Comparison of ENCODE assay signal across 1 cellular context in the genomic region with DNA sequence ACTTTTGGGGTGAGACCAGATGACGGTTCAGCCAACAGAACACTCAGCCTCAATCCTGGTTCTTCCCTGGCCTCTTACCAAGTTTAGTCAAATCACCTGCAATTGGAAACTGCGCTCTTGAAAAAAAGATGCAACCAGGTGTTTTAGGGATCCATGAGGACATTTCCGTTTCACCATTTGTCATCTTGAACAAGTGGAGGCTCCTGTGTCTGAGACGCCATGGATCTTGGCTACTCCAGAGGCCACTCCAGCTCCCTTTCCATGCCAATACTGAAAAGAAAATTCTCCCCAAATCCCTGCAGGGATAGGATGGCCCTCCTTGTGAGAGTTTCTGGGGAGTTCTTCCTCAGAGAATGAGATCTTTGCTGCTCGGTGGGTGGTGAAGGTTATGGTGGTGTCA.
TF ChIP-seq lines count a peak whose summit lies in the region.

No MANE protein-coding gene starts in this region.

TF ChIP-seq in SK-N-SH treated with all-trans-retinoic acid at 6 μM for 48 hours, 23 proteins besides CTCF, POLR2A, EP300 and RAD21 (continued from another document):
- TF ChIP-seq, protein P1, sequence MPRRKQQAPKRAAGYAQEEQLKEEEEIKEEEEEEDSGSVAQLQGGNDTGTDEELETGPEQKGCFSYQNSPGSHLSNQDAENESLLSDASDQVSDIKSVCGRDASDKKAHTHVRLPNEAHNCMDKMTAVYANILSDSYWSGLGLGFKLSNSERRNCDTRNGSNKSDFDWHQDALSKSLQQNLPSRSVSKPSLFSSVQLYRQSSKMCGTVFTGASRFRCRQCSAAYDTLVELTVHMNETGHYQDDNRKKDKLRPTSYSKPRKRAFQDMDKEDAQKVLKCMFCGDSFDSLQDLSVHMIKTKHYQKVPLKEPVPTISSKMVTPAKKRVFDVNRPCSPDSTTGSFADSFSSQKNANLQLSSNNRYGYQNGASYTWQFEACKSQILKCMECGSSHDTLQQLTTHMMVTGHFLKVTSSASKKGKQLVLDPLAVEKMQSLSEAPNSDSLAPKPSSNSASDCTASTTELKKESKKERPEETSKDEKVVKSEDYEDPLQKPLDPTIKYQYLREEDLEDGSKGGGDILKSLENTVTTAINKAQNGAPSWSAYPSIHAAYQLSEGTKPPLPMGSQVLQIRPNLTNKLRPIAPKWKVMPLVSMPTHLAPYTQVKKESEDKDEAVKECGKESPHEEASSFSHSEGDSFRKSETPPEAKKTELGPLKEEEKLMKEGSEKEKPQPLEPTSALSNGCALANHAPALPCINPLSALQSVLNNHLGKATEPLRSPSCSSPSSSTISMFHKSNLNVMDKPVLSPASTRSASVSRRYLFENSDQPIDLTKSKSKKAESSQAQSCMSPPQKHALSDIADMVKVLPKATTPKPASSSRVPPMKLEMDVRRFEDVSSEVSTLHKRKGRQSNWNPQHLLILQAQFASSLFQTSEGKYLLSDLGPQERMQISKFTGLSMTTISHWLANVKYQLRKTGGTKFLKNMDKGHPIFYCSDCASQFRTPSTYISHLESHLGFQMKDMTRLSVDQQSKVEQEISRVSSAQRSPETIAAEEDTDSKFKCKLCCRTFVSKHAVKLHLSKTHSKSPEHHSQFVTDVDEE (CRISPR knock-in tag; IDR thresholded peaks at IDR 0.05), result no peak
- TF ChIP-seq CSDC2 (CRISPR knock-in tag; IDR thresholded peaks at IDR 0.05) (no peak), TOX (CRISPR knock-in tag; IDR thresholded peaks at IDR 0.05; ENCODE audit: borderline replicate concordance) (no peak), BACH2 (CRISPR knock-in tag; IDR thresholded peaks at IDR 0.05; ENCODE audit: borderline replicate concordance) (no peak), ZNF565 (CRISPR knock-in tag; conservative IDR thresholded peaks at IDR 0.05; ENCODE audit: low read depth) (no peak), ZNF70 (CRISPR knock-in tag; IDR thresholded peaks at IDR 0.05) (no peak), OSR1 (CRISPR knock-in tag; IDR thresholded peaks at IDR 0.05) (no peak), ZC3H10 (CRISPR knock-in tag; IDR thresholded peaks at IDR 0.05) (no peak)
